10 cellular contexts compared by ENCODE assay signal in genomic region chr10:124074471-124075109, GRCh38. TPM values are rescaled to one million over a fixed set of nuclear protein-coding genes. Genes with fewer than 3 reads are reported as not detected.
DNase-seq lines count a peak whose midpoint lies in the region; ATAC-seq and TF ChIP-seq lines count a peak whose summit lies in the region.
"Had no signal": no experiment of that assay in that cellular context is flagged by ENCODE, and none has a peak within 500 bp of the region (broad histone marks: within the 10 kb centered on the region; RNA-seq: fewer than 3 reads in every experiment).

No MANE protein-coding gene starts in this region.

- peaks cover 99% of the 10 kb centered on the region for H3K4me1 ChIP-seq in DOHH2 (ENCODE audit: control insufficient read depth, low read length)
- peaks cover 38% of the 10 kb centered on the region for H3K4me1 ChIP-seq in ectodermal cell (ENCODE audit: control insufficient read depth, insufficient read depth, low read length)
- peaks cover 28% of the 10 kb centered on the region for H3K4me1 ChIP-seq in neural progenitor cell
- H3K4me1 ChIP-seq in effector memory CD4-positive, alpha-beta T cell (ENCODE audit: control insufficient read depth, insufficient read depth, low read length, poor library complexity, severe bottlenecking), result no peaks in the 10 kb centered on the region

- peaks cover 86% of the 10 kb centered on the region for H3K79me2 ChIP-seq in DOHH2 (ENCODE audit: control insufficient read depth, low read length)
- no peaks in the 10 kb centered on the region for H3K79me2 ChIP-seq in neural progenitor cell (ENCODE audit: low read depth)

- no peak overlapping the region for H3K9ac ChIP-seq in neural progenitor cell

- peaks cover 7% of the 10 kb centered on the region for H3K27me3 Mint-ChIP-seq in neural progenitor cell (ENCODE audit: insufficient read depth, low read depth)

- H3F3A ChIP-seq in DOHH2 (ENCODE audit: control insufficient read depth, insufficient read depth) (peaks cover 65% of the 10 kb centered on the region), neural progenitor cell (ENCODE audit: low read depth) (peaks cover 24% of the 10 kb centered on the region)

- peak overlapping the region; percentile 68 for H3K4me3 ChIP-seq in DOHH2 (ENCODE audit: low read length)
- H3K4me3 ChIP-seq in ectodermal cell (ENCODE audit: insufficient read depth, low read depth, low read length), result no peak overlapping the region
- peak overlapping the region; percentile 2 for H3K4me3 ChIP-seq in neural progenitor cell
- H3K4me3 ChIP-seq in effector memory CD4-positive, alpha-beta T cell (ENCODE audit: insufficient read depth, low read depth, low read length, poor library complexity, severe bottlenecking), result no peak overlapping the region

- H3K4me1 Mint-ChIP-seq in neural progenitor cell, result peaks cover 89% of the 10 kb centered on the region

- H3K36me3 ChIP-seq in DOHH2 (ENCODE audit: control insufficient read depth, low read length) (peaks cover 34% of the 10 kb centered on the region), ectodermal cell (ENCODE audit: control insufficient read depth, insufficient read depth, low read length) (no peaks in the 10 kb centered on the region), neural progenitor cell (no peaks in the 10 kb centered on the region)
- H3K36me3 ChIP-seq in effector memory CD4-positive, alpha-beta T cell (ENCODE audit: control insufficient read depth, insufficient read depth, low read length), result no peaks in the 10 kb centered on the region

- H4K20me1 ChIP-seq in DOHH2 (ENCODE audit: control insufficient read depth, insufficient read depth, low read depth, low read length), result no peaks in the 10 kb centered on the region
- peaks cover 11% of the 10 kb centered on the region for H4K20me1 ChIP-seq in neural progenitor cell (ENCODE audit: low read depth)

- H2AFZ ChIP-seq in neural progenitor cell (replicated peaks), result no peak overlapping the region

- H3K9me3 ChIP-seq in DOHH2 (ENCODE audit: control insufficient read depth, insufficient read depth, low read length), result no peaks in the 10 kb centered on the region
- no peaks in the 10 kb centered on the region for H3K9me3 ChIP-seq in ectodermal cell (ENCODE audit: control insufficient read depth, low read length)
- H3K9me3 ChIP-seq in neural progenitor cell (ENCODE audit: low read depth), result no peaks in the 10 kb centered on the region
- H3K9me3 ChIP-seq in effector memory CD4-positive, alpha-beta T cell (ENCODE audit: control insufficient read depth, low read length), result no peaks in the 10 kb centered on the region

- peaks cover 9% of the 10 kb centered on the region for H3K9me3 Mint-ChIP-seq in neural progenitor cell

- H3K9me2 ChIP-seq in DOHH2 (replicated peaks; ENCODE audit: control insufficient read depth, low read length), result no peaks in the 10 kb centered on the region

- WGBS in ectodermal cell, 2 experiments, result 91 to 92% methylated on average over 12 of the region's 12 CpGs

- peaks cover 6% of the 10 kb centered on the region for H3K36me3 Mint-ChIP-seq in neural progenitor cell

- H3K27ac ChIP-seq in DOHH2 (ENCODE audit: low read depth, low read length), result peak overlapping the region; percentile 99
- peak overlapping the region; percentile 97 for H3K27ac ChIP-seq in ectodermal cell (ENCODE audit: insufficient read depth, low read depth, low read length, poor library complexity, severe bottlenecking)
- peak overlapping the region; percentile 66 for H3K27ac ChIP-seq in neural progenitor cell
- no peak overlapping the region for H3K27ac ChIP-seq in effector memory CD4-positive, alpha-beta T cell (ENCODE audit: insufficient read depth, low read length, poor library complexity, severe bottlenecking)

- H3K4me2 ChIP-seq in DOHH2 (ENCODE audit: low read length) (peak overlapping the region; percentile 87), neural progenitor cell (peak overlapping the region; percentile 71)

- TF ChIP-seq CTCF in DOHH2 (IDR thresholded peaks at IDR 0.05; ENCODE audit: low read depth, low read length, poor library complexity, severe bottlenecking) (no peak), neural progenitor cell (IDR thresholded peaks at IDR 0.05) (no peak)

- peak overlapping the region; percentile 93 for H3K27ac Mint-ChIP-seq in neural progenitor cell

- peak overlapping the region; percentile 31 for H3K4me3 Mint-ChIP-seq in neural progenitor cell

- no peak for ATAC-seq in HG03196 (IDR thresholded peaks at IDR 0.05; ENCODE audit: unreplicated experiment)
- no peak for ATAC-seq in GM18517 (IDR thresholded peaks at IDR 0.05; ENCODE audit: unreplicated experiment)

- no peaks in the 10 kb centered on the region for H3K27me3 ChIP-seq in DOHH2 (ENCODE audit: control insufficient read depth, low read length)
- no peaks in the 10 kb centered on the region for H3K27me3 ChIP-seq in ectodermal cell (ENCODE audit: control insufficient read depth, insufficient read depth, low read length, poor library complexity, severe bottlenecking)
- no peaks in the 10 kb centered on the region for H3K27me3 ChIP-seq in neural progenitor cell
- no peaks in the 10 kb centered on the region for H3K27me3 ChIP-seq in effector memory CD4-positive, alpha-beta T cell (replicated peaks; ENCODE audit: control insufficient read depth, insufficient read depth, low read length, poor library complexity, severe bottlenecking)

- DNase-seq in NOMO-1 treated with DMSO at 0.1 percent for 48 hours (lab: John Stamatoyannopoulos, UW; ENCODE audit: unreplicated experiment) (peak; percentile 80), neural progenitor cell (ENCODE audit: low spot score) (no peak), KG1 (lab: John Stamatoyannopoulos, UW) (no peak)
- DNase-seq in effector memory CD4-positive, alpha-beta T cell, result no peak
- DNase-seq: NCI-H69, SW 1271 had no signal

RNA-seq across cellular contexts. Expression of gene CHST15, which starts 18.8 kb away (rescaled TPM):
- 4.9 TPM for polyA plus RNA-seq in ectodermal cell (2013, experiment 1 of 4)
- 5.2 TPM for polyA plus RNA-seq in ectodermal cell (2013, experiment 2 of 4)
- 2.8 TPM for polyA plus RNA-seq in ectodermal cell (2013, experiment 3 of 4)
- 3.5 TPM for polyA plus RNA-seq in ectodermal cell (2013, experiment 4 of 4)
- 0.54 and 0.59 TPM in 2 replicates for total RNA-seq in neural progenitor cell (ENCODE audit: low replicate concordance)

Comparison
In these comparisons a context has a peak if more than half of its experiments do, and no peak if none do; other contexts are left out.
1. H3K4me3 ChIP-seq: peak in DOHH2 (single experiment) and neural progenitor cell (single experiment); none in ectodermal cell (single experiment) and effector memory CD4-positive, alpha-beta T cell (single experiment).